In genomic region chr3:63146154-63146553, GRCh38 we compare ENCODE assay signal across 33 cellular contexts.
"Had no signal": no experiment of that assay in that cellular context is flagged by ENCODE, and none has a peak within 500 bp of the region (broad histone marks: within the 10 kb centered on the region; RNA-seq: fewer than 3 reads in every experiment).

No MANE protein-coding gene starts in this region.

- H3K36me3 ChIP-seq: adrenal gland, brain microvascular endothelial cell, breast epithelium had no signal

- ATAC-seq: activated CD8-positive, alpha-beta T cell treated with anti-CD3 and anti-CD28 coated beads for 36 hours; activated naive CD4-positive, alpha-beta T cell treated with anti-CD3 and anti-CD28 coated beads, Interleukin-2, amount 50 U/mL, for 72 hours; activated T-cell treated with anti-CD3 and anti-CD28 coated beads, Interleukin-2, amount 50 U/mL, for 4 hours; activated T-cell treated with anti-CD3 and anti-CD28 coated beads, Interleukin-2, amount 50 U/mL, for 72 hours; activated T-helper 17 cell treated with anti-CD3 and anti-CD28 coated beads, Interleukin-2, amount 50 U/mL, for 72 hours; body of pancreas had no signal

- H3K4me1 ChIP-seq: adrenal gland, body of pancreas, breast epithelium had no signal

- H3K4me3 ChIP-seq: adrenal gland, body of pancreas, breast epithelium had no signal

- DNase-seq: activated B cell treated with CpG ODN at 0.5 μM for 24 hours; activated CD4-positive, alpha-beta memory T cell treated with anti-CD3 and anti-CD28 coated beads for 36 hours; activated CD4-positive, alpha-beta T cell treated with anti-CD3 and anti-CD28 coated beads for 4 hours; activated CD4-positive, alpha-beta T cell treated with anti-CD3 and anti-CD28 coated beads, Interleukin-2, amount 10 ng/mL, durations not matched to agents 24 days and 14 days; activated CD4-positive, alpha-beta T cell treated with anti-CD3 and anti-CD28 coated beads, Interleukin-2, amount 50 U/mL, for 1 hour; activated CD4-positive, alpha-beta T cell treated with anti-CD3 and anti-CD28 coated beads, Interleukin-2, amount 50 U/mL, for 4 hours; activated CD4-positive, CD25-positive, alpha-beta regulatory T cell treated with anti-CD3 and anti-CD28 coated beads, Interleukin-2, amount 50 U/mL, for 72 hours; activated CD8-positive, alpha-beta memory T cell treated with anti-CD3 and anti-CD28 coated beads, Interleukin-2, amount 50 U/mL, for 4 hours; activated CD8-positive, alpha-beta T cell treated with anti-CD3 and anti-CD28 coated beads for 36 hours; activated effector memory CD4-positive, alpha-beta T cell treated with anti-CD3 and anti-CD28 coated beads, Interleukin-2, amount 50 U/mL, for 16 hours; activated gamma-delta T cell treated with Interleukin-2 at 50 U/mL for 16 hours; activated naive CD4-positive, alpha-beta T cell; activated naive CD4-positive, alpha-beta T cell treated with anti-CD3 and anti-CD28 coated beads for 36 hours; activated naive CD4-positive, alpha-beta T cell treated with anti-CD3 and anti-CD28 coated beads, Interleukin-2, amount 50 U/mL, for 16 hours; activated naive CD8-positive, alpha-beta T cell treated with anti-CD3 and anti-CD28 coated beads for 36 hours; activated T-cell treated with anti-CD3 and anti-CD28 coated beads for 4 hours; activated T-cell treated with anti-CD3 and anti-CD28 coated beads, Interleukin-2, amount 50 U/mL, for 1 hour; activated T-cell treated with anti-CD3 and anti-CD28 coated beads, Interleukin-2, amount 50 U/mL, for 4 hours; activated T-cell treated with anti-CD3 and anti-CD28 coated beads, Interleukin-2, amount 50 U/mL, for 72 hours; adrenal gland; amniotic stem cell; aorta; body of pancreas; brain microvascular endothelial cell; central memory CD4-positive, alpha-beta T cell; SW 1271; T-helper 1 cell; T-helper 2 cell; T-helper 9 cell had no signal

- H3K27ac ChIP-seq: adrenal gland, body of pancreas, brain microvascular endothelial cell, breast epithelium, VCaP had no signal

- H3K9me3 ChIP-seq: adrenal gland, body of pancreas had no signal

- H3K27me3 ChIP-seq: adrenal gland, body of pancreas, brain microvascular endothelial cell, breast epithelium had no signal
